Comparison of ENCODE assay signal across 12 cellular contexts in genomic region chr1:181583598-181583997, GRCh38.
DNase-seq lines count a peak whose midpoint lies in the region; ATAC-seq and TF ChIP-seq lines count a peak whose summit lies in the region.
"Had no signal": no experiment of that assay in that cellular context is flagged by ENCODE, and none has a peak within 500 bp of the region (broad histone marks: within the 10 kb centered on the region; RNA-seq: fewer than 3 reads in every experiment).

No MANE protein-coding gene starts in this region.

- H3K9me3 ChIP-seq in colonic mucosa (no peaks in the 10 kb centered on the region), left lung (no peaks in the 10 kb centered on the region), upper lobe of right lung (no peaks in the 10 kb centered on the region)
- H3K9me3 ChIP-seq: HAP-1, SJCRH30 had no signal

- H3K4me3 ChIP-seq in colonic mucosa (no peak overlapping the region), left lung (no peak overlapping the region), upper lobe of right lung (no peak overlapping the region)
- H3K4me3 ChIP-seq: GM12878, HAP-1, SJCRH30 had no signal

- H3K36me3 ChIP-seq in colonic mucosa, result no peaks in the 10 kb centered on the region
- no peaks in the 10 kb centered on the region for H3K36me3 ChIP-seq in left lung
- H3K36me3 ChIP-seq in upper lobe of right lung, result no peaks in the 10 kb centered on the region
- H3K36me3 ChIP-seq: HAP-1, SJCRH30 had no signal

- no peak overlapping the region for H3K27ac ChIP-seq in colonic mucosa
- H3K27ac ChIP-seq in left lung, result no peak overlapping the region
- H3K27ac ChIP-seq in upper lobe of right lung, result no peak overlapping the region
- H3K27ac ChIP-seq: SJCRH30 had no signal

- no peaks in the 10 kb centered on the region for H3K4me1 ChIP-seq in colonic mucosa
- H3K4me1 ChIP-seq in left lung, result no peaks in the 10 kb centered on the region
- H3K4me1 ChIP-seq in upper lobe of right lung, result no peaks in the 10 kb centered on the region
- H3K4me1 ChIP-seq: HAP-1, SJCRH30 had no signal

- TF ChIP-seq CTCF in colonic mucosa (IDR thresholded peaks at IDR 0.05) (no peak), left lung (IDR thresholded peaks at IDR 0.05) (no peak), upper lobe of right lung (IDR thresholded peaks at IDR 0.05) (peak; percentile 33)

- intact Hi-C loops in Right ventricle myocardium inferior (cut with DNase I), result no loop called here
- intact Hi-C loops in cardiac septum (cut with DNase I), result no loop called here
- intact Hi-C loops in colonic mucosa (cut with DNase I), result no loop called here
- intact Hi-C loops in left lung (cut with DNase I), result no loop called here
- intact Hi-C loops in upper lobe of right lung (cut with DNase I), result no loop called here

- no peaks in the 10 kb centered on the region for H3K27me3 ChIP-seq in colonic mucosa
- no peaks in the 10 kb centered on the region for H3K27me3 ChIP-seq in left lung
- no peaks in the 10 kb centered on the region for H3K27me3 ChIP-seq in upper lobe of right lung
- H3K27me3 ChIP-seq: SJCRH30 had no signal

- H3K9ac ChIP-seq in colonic mucosa (ENCODE audit: low read depth in 2 of 2, low read length in 2 of 2), result no peak overlapping the region

- DNase-seq in Right ventricle myocardium inferior (ENCODE audit: missing footprints), result no peak
- DNase-seq in cardiac septum (ENCODE audit: low spot score), result no peak
- DNase-seq in colonic mucosa, result peak; percentile 23
- no peak for DNase-seq in left lung
- no peak for DNase-seq in upper lobe of right lung
- no peak for DNase-seq in GOT3 (lab: John Stamatoyannopoulos, UW)
- no peak for DNase-seq in Kasumi-1 (lab: John Stamatoyannopoulos, UW)
- DNase-seq: NCI-H446 treated with DMSO at 0.1 percent for 48 hours, SJCRH30 had no signal

- peak; percentile 28 for ATAC-seq in Right ventricle myocardium inferior
- ATAC-seq in left lung, result peak; percentile 41
- peak; percentile 58 for ATAC-seq in upper lobe of right lung
- no peak for ATAC-seq in HG03025 (IDR thresholded peaks at IDR 0.05; ENCODE audit: low FRiP score, unreplicated experiment)
- ATAC-seq: GM12878 had no signal
